Comparison of ENCODE assay signal across 13 cellular contexts in the genomic region with DNA sequence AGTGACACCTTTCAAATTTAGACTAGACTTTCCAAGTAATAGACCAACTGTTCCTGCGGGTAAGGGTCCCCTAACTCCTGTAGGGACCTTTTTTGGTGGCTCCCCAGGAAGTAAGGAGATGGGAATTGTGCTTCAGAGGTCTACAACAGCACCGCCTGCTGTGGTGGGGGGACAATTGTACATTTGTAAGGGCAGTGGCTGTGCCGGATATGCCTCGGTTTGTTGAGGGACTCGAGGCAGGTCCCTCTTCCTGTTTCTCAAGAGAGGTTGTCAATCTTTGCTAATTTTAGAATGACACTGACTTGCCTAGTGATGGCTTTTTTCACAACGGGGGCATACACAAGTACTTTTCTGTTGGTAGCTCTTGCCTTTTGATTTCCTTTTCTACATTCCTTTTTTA. TPM values are rescaled to one million over a fixed set of nuclear protein-coding genes. Genes with fewer than 3 reads are reported as not detected.
DNase-seq lines count a peak whose midpoint lies in the region; ATAC-seq and TF ChIP-seq lines count a peak whose summit lies in the region.
"Had no signal": no experiment of that assay in that cellular context is flagged by ENCODE, and none has a peak within 500 bp of the region (broad histone marks: within the 10 kb centered on the region; RNA-seq: fewer than 3 reads in every experiment).

No MANE protein-coding gene starts in this region.

- peak overlapping the region; percentile 47 for H3K27ac Mint-ChIP-seq in activated naive CD8-positive, alpha-beta T cell treated with anti-CD3 and anti-CD28 coated beads, Interleukin-2, amount 50 U/mL, for 24 hours

- TF ChIP-seq POLR2A in right lobe of liver (IDR thresholded peaks at IDR 0.05) (no peak), spleen (IDR thresholded peaks at IDR 0.05) (no peak)

- DNase-seq in MV-4-11 (lab: John Stamatoyannopoulos, UW) (peak; percentile 85), anterior cingulate cortex (lab: John Stamatoyannopoulos, UW) (no peak), right lobe of liver (no peak), spleen (no peak), midbrain (lab: John Stamatoyannopoulos, UW) (no peak)
- peak; percentile 12 for DNase-seq in activated naive CD8-positive, alpha-beta T cell treated with anti-CD3 and anti-CD28 coated beads, Interleukin-2, amount 50 U/mL, for 24 hours
- DNase-seq: activated gamma-delta T cell treated with Interleukin-2 at 50 U/mL for 16 hours; stimulated activated CD4-positive, alpha-beta T cell treated with anti-CD3 and anti-CD28 coated beads, Interleukin-1b, Interleukin-23, amount 100 ng/mL, for 48 hours had no signal

- peak overlapping the region in 9 of 11 experiments; percentile 1 to 56 (median 27); a peak in 10 of 22 replicates for H3K4me2 ChIP-seq in BLaER1 treated with 17β-estradiol and CSF1 and Interleukin-3, amounts not matched to agents 10 nM and 100 nM

- H3K36me3 Mint-ChIP-seq in activated naive CD8-positive, alpha-beta T cell treated with anti-CD3 and anti-CD28 coated beads, Interleukin-2, amount 50 U/mL, for 24 hours (ENCODE audit: low read depth) = no peaks in the 10 kb centered on the region

- no peak overlapping the region for H3K9ac ChIP-seq in BLaER1 treated with 17β-estradiol and CSF1 and Interleukin-3, amounts not matched to agents 10 nM and 100 nM

- peak; percentile 65 for ATAC-seq in GM19351 (IDR thresholded peaks at IDR 0.05; ENCODE audit: unreplicated experiment)
- ATAC-seq in activated naive CD8-positive, alpha-beta T cell treated with anti-CD3 and anti-CD28 coated beads, Interleukin-2, amount 50 U/mL, for 24 hours = no peak
- no peak for ATAC-seq in right lobe of liver

- no peaks in the 10 kb centered on the region for H3K9me3 Mint-ChIP-seq in activated naive CD8-positive, alpha-beta T cell treated with anti-CD3 and anti-CD28 coated beads, Interleukin-2, amount 50 U/mL, for 24 hours

- peaks cover 2% of the 10 kb centered on the region for H3K27me3 Mint-ChIP-seq in activated naive CD8-positive, alpha-beta T cell treated with anti-CD3 and anti-CD28 coated beads, Interleukin-2, amount 50 U/mL, for 24 hours

- H3K9me3 ChIP-seq in BLaER1 treated with 17β-estradiol and CSF1 and Interleukin-3, amounts not matched to agents 10 nM and 100 nM (replicated peaks in 1 of 11) = peaks cover 0 to 13% (median 0%) of the 10 kb centered on the region in 11 experiments; a peak in 7 of 22 replicates
- H3K9me3 ChIP-seq in right lobe of liver = no peaks in the 10 kb centered on the region
- H3K9me3 ChIP-seq in spleen = no peaks in the 10 kb centered on the region
- H3K9me3 ChIP-seq: HAP-1 had no signal

- peak overlapping the region; percentile 13 for H3K4me3 Mint-ChIP-seq in activated naive CD8-positive, alpha-beta T cell treated with anti-CD3 and anti-CD28 coated beads, Interleukin-2, amount 50 U/mL, for 24 hours

- TF ChIP-seq CTCF in right lobe of liver (IDR thresholded peaks at IDR 0.05) = no peak
- no peak for TF ChIP-seq CTCF in spleen (IDR thresholded peaks at IDR 0.05 in 8 of 11, conservative IDR thresholded peaks at IDR 0.05 in 3 of 11)

- WGBS in right lobe of liver (ENCODE audit: insufficient coverage, low coverage, low lambda C conversion rate, missing lambda C conversion rate) = 77% methylated on average over 4 of the region's 6 CpGs
- 25 to 45% (median 30%) methylated on average over 6 of the region's 6 CpGs for WGBS in spleen, 5 donors

- no peaks in the 10 kb centered on the region for H3K27me3 ChIP-seq in BLaER1 treated with 17β-estradiol and CSF1 and Interleukin-3, amounts not matched to agents 10 nM and 100 nM
- H3K27me3 ChIP-seq in right lobe of liver = no peaks in the 10 kb centered on the region
- no peaks in the 10 kb centered on the region for H3K27me3 ChIP-seq in spleen (replicated peaks in 1 of 7)

- H3K27ac ChIP-seq in BLaER1 treated with 17β-estradiol and CSF1 and Interleukin-3, amounts not matched to agents 10 nM and 100 nM = no peak overlapping the region
- H3K27ac ChIP-seq in right lobe of liver = no peak overlapping the region
- peak overlapping the region in 2 of 8 donors; percentile 16 to 19 for H3K27ac ChIP-seq in spleen
- H3K27ac ChIP-seq: epithelial cell of prostate had no signal

- intact Hi-C loops in right lobe of liver (cut with DNase I) = no loop called here
- intact Hi-C loops in spleen (cut with DNase I; ENCODE audit: low total_unique reads) = no loop called here

- no peaks in the 10 kb centered on the region for H4K20me1 ChIP-seq in BLaER1 treated with 17β-estradiol and CSF1 and Interleukin-3, amounts not matched to agents 10 nM and 100 nM

- peaks cover 0 to 13% (median 2%) of the 10 kb centered on the region in 10 experiments; a peak in 8 of 20 replicates for H3K4me1 ChIP-seq in BLaER1 treated with 17β-estradiol and CSF1 and Interleukin-3, amounts not matched to agents 10 nM and 100 nM
- H3K4me1 ChIP-seq in right lobe of liver = peaks cover 0 to 23% (median 10%) of the 10 kb centered on the region in 4 donors
- peaks cover 0 to 22% (median 5%) of the 10 kb centered on the region in 6 donors for H3K4me1 ChIP-seq in spleen

- H3K4me1 Mint-ChIP-seq in activated naive CD8-positive, alpha-beta T cell treated with anti-CD3 and anti-CD28 coated beads, Interleukin-2, amount 50 U/mL, for 24 hours = peaks cover 14% of the 10 kb centered on the region

- no peaks in the 10 kb centered on the region for H3K36me3 ChIP-seq in BLaER1 treated with 17β-estradiol and CSF1 and Interleukin-3, amounts not matched to agents 10 nM and 100 nM
- H3K36me3 ChIP-seq in right lobe of liver (no peaks in the 10 kb centered on the region), spleen (no peaks in the 10 kb centered on the region)
- H3K36me3 ChIP-seq: HAP-1 had no signal

- no peak overlapping the region for H3K4me3 ChIP-seq in BLaER1 treated with 17β-estradiol and CSF1 and Interleukin-3, amounts not matched to agents 10 nM and 100 nM
- H3K4me3 ChIP-seq in right lobe of liver (no peak overlapping the region), spleen (peak overlapping the region in 1 of 8 donors; percentile 10)
- H3K4me3 ChIP-seq: HAP-1, lung had no signal

RNA-seq across cellular contexts. Expression of gene HSD17B11, which starts 15.5 kb away (rescaled TPM):
- total RNA-seq in right lobe of liver (100 to 1,000 TPM in 5 of 6 experiments, 10 to 100 TPM in 1; 36.1 to 170 (median 127) TPM), spleen (100 to 1,000 TPM in 1 of 7 donors, 10 to 100 TPM in 6; 50.0 to 121 (median 60.5) TPM)
- 10 to 100 TPM; 27.0 to 48.0 (median 35.2) TPM for polyA plus RNA-seq in spleen

RNA-seq across cellular contexts. Expression of gene NUDT9, which starts 15.9 kb away (rescaled TPM):
- 10 to 100 TPM; 13.3 to 53.5 (median 21.2) TPM for total RNA-seq in right lobe of liver
- total RNA-seq in spleen = 10 to 100 TPM; 14.9 to 23.5 (median 20.8) TPM
- 10 to 100 TPM; 17.0 to 23.7 (median 19.9) TPM for polyA plus RNA-seq in spleen

Comparison
In these comparisons a context has a peak if more than half of its experiments do, and no peak if none do; other contexts are left out.
1. DNase-seq: peak in MV-4-11 (single experiment) and activated naive CD8-positive, alpha-beta T cell treated with anti-CD3 and anti-CD28 coated beads, Interleukin-2, amount 50 U/mL, for 24 hours (single experiment); none in anterior cingulate cortex (0 of 58), right lobe of liver (0 of 3), spleen (single experiment) and midbrain (single experiment).